20 cellular contexts compared by ENCODE assay signal in genomic region chr1:23628951-23629387, GRCh38.
DNase-seq lines count a peak whose midpoint lies in the region; ATAC-seq, FAIRE-seq and TF ChIP-seq lines count a peak whose summit lies in the region.
"Had no signal": no experiment of that assay in that cellular context is flagged by ENCODE, and none has a peak within 500 bp of the region (broad histone marks: within the 10 kb centered on the region; RNA-seq: fewer than 3 reads in every experiment).

No MANE protein-coding gene starts in this region.

- no peak overlapping the region for H3K4me3 ChIP-seq in lower leg skin (ENCODE audit: low read depth, poor library complexity, severe bottlenecking)
- H3K4me3 ChIP-seq: A549, gastrocnemius medialis, SK-N-MC, tibial artery had no signal

- peak overlapping the region; percentile 26 for H3K4me3 Mint-ChIP-seq in activated CD4-positive, alpha-beta T cell treated with anti-CD3 and anti-CD28 coated beads, Interleukin-2, amount 10 ng/mL, durations not matched to agents 24 days and 14 days
- peak overlapping the region; percentile 22 for H3K4me3 Mint-ChIP-seq in activated T-helper 2 cell treated with anti-CD3 and anti-CD28 coated beads, Interferon-gamma antibody, Interleukin-2, Interleukin-4, amounts not matched to agents 10 μg/mL and 5 μg/mL and 100 μg/mL, durations not matched to agents 14 hours and 24 hours and 36 hours (ENCODE audit: low read depth)
- H3K4me3 Mint-ChIP-seq in nephron progenitor cell: no peak overlapping the region

- H3K9me3 Mint-ChIP-seq in activated CD4-positive, alpha-beta T cell treated with anti-CD3 and anti-CD28 coated beads, Interleukin-2, amount 10 ng/mL, durations not matched to agents 24 days and 14 days: peaks cover 15% of the 10 kb centered on the region
- H3K9me3 Mint-ChIP-seq in activated T-helper 2 cell treated with anti-CD3 and anti-CD28 coated beads, Interferon-gamma antibody, Interleukin-2, Interleukin-4, amounts not matched to agents 10 μg/mL and 5 μg/mL and 100 μg/mL, durations not matched to agents 14 hours and 24 hours and 36 hours: peaks cover 5% of the 10 kb centered on the region
- no peaks in the 10 kb centered on the region for H3K9me3 Mint-ChIP-seq in nephron progenitor cell

- peaks cover 3% of the 10 kb centered on the region for H3K36me3 Mint-ChIP-seq in activated CD4-positive, alpha-beta T cell treated with anti-CD3 and anti-CD28 coated beads, Interleukin-2, amount 10 ng/mL, durations not matched to agents 24 days and 14 days (ENCODE audit: low read depth)
- H3K36me3 Mint-ChIP-seq in activated T-helper 2 cell treated with anti-CD3 and anti-CD28 coated beads, Interferon-gamma antibody, Interleukin-2, Interleukin-4, amounts not matched to agents 10 μg/mL and 5 μg/mL and 100 μg/mL, durations not matched to agents 14 hours and 24 hours and 36 hours (ENCODE audit: low read depth): peaks cover 9% of the 10 kb centered on the region
- no peaks in the 10 kb centered on the region for H3K36me3 Mint-ChIP-seq in nephron progenitor cell (ENCODE audit: low read depth)

- ATAC-seq in HG03521 (IDR thresholded peaks at IDR 0.05; ENCODE audit: unreplicated experiment): no peak
- ATAC-seq: A549, gastrocnemius medialis, right cardiac atrium had no signal

- TF ChIP-seq CTCF in nephron progenitor cell (IDR thresholded peaks at IDR 0.05) (no peak), lower leg skin (IDR thresholded peaks at IDR 0.05) (no peak)

- no peak for DNase-seq in activated CD4-positive, alpha-beta T cell treated with anti-CD3 and anti-CD28 coated beads, Interleukin-2, amount 10 ng/mL, durations not matched to agents 24 days and 14 days
- no peak for DNase-seq in activated CD4-positive, alpha-beta T cell treated with anti-CD3 and anti-CD28 coated beads, Interleukin-2, amount 50 U/mL, for 48 hours
- no peak for DNase-seq in GM12892 (ENCODE audit: insufficient read length)
- DNase-seq in activated T-helper 2 cell treated with anti-CD3 and anti-CD28 coated beads, Interferon-gamma antibody, Interleukin-2, Interleukin-4, amounts not matched to agents 10 μg/mL and 5 μg/mL and 100 μg/mL, durations not matched to agents 14 hours and 24 hours and 36 hours (ENCODE audit: low spot score): no peak
- no peak for DNase-seq in nephron progenitor cell
- no peak for DNase-seq in lower leg skin (ENCODE audit: low spot score in 2 of 2)
- DNase-seq in DMS114 treated with DMSO at 0.1 percent for 48 hours (lab: John Stamatoyannopoulos, UW; ENCODE audit: unreplicated experiment): no peak
- DNase-seq: activated CD8-positive, alpha-beta memory T cell treated with anti-CD3 and anti-CD28 coated beads, Interleukin-2, amount 50 U/mL, for 4 hours; Caco-2; gastrocnemius medialis; mammary epithelial cell; NCI-H2081; NCI-H526; right cardiac atrium; stimulated activated CD4-positive, alpha-beta T cell treated with anti-CD3 and anti-CD28 coated beads, Interleukin-1b, Interleukin-23, amount 100 ng/mL, for 48 hours; tibial artery had no signal

- peaks cover 26% of the 10 kb centered on the region for H3K4me1 Mint-ChIP-seq in activated CD4-positive, alpha-beta T cell treated with anti-CD3 and anti-CD28 coated beads, Interleukin-2, amount 10 ng/mL, durations not matched to agents 24 days and 14 days
- peaks cover 26% of the 10 kb centered on the region for H3K4me1 Mint-ChIP-seq in activated T-helper 2 cell treated with anti-CD3 and anti-CD28 coated beads, Interferon-gamma antibody, Interleukin-2, Interleukin-4, amounts not matched to agents 10 μg/mL and 5 μg/mL and 100 μg/mL, durations not matched to agents 14 hours and 24 hours and 36 hours (ENCODE audit: low read depth)
- peaks cover 38% of the 10 kb centered on the region for H3K4me1 Mint-ChIP-seq in nephron progenitor cell

- WGBS in lower leg skin, 2 donors: 69 to 83% methylated on average over 8 of the region's 8 CpGs

- no peaks in the 10 kb centered on the region for H3K27me3 Mint-ChIP-seq in activated CD4-positive, alpha-beta T cell treated with anti-CD3 and anti-CD28 coated beads, Interleukin-2, amount 10 ng/mL, durations not matched to agents 24 days and 14 days
- H3K27me3 Mint-ChIP-seq in activated T-helper 2 cell treated with anti-CD3 and anti-CD28 coated beads, Interferon-gamma antibody, Interleukin-2, Interleukin-4, amounts not matched to agents 10 μg/mL and 5 μg/mL and 100 μg/mL, durations not matched to agents 14 hours and 24 hours and 36 hours (ENCODE audit: low read depth): no peaks in the 10 kb centered on the region
- peaks cover 14% of the 10 kb centered on the region for H3K27me3 Mint-ChIP-seq in nephron progenitor cell (ENCODE audit: low read depth, poor library complexity)

- TF ChIP-seq POLR2A in GM12892 (IDR thresholded peaks at IDR 0.05; ENCODE audit: low read depth, low read length) (no peak), lower leg skin (IDR thresholded peaks at IDR 0.05) (no peak)

- no peak overlapping the region for H3K27ac Mint-ChIP-seq in activated CD4-positive, alpha-beta T cell treated with anti-CD3 and anti-CD28 coated beads, Interleukin-2, amount 10 ng/mL, durations not matched to agents 24 days and 14 days
- H3K27ac Mint-ChIP-seq in activated T-helper 2 cell treated with anti-CD3 and anti-CD28 coated beads, Interferon-gamma antibody, Interleukin-2, Interleukin-4, amounts not matched to agents 10 μg/mL and 5 μg/mL and 100 μg/mL, durations not matched to agents 14 hours and 24 hours and 36 hours: peak overlapping the region; percentile 9
- peak overlapping the region; percentile 47 for H3K27ac Mint-ChIP-seq in nephron progenitor cell

- peak; percentile 83 for FAIRE-seq in GM12892 (lab: Jason Lieb, UNC)
- FAIRE-seq: A549, G401.6 had no signal

- intact Hi-C loops in activated CD4-positive, alpha-beta T cell treated with anti-CD3 and anti-CD28 coated beads, Interleukin-2, amount 10 ng/mL, durations not matched to agents 24 days and 14 days (cut with micrococcal nuclease): no loop called here
- intact Hi-C loops in activated T-helper 2 cell treated with anti-CD3 and anti-CD28 coated beads, Interferon-gamma antibody, Interleukin-2, Interleukin-4, amounts not matched to agents 10 μg/mL and 5 μg/mL and 100 μg/mL, durations not matched to agents 14 hours and 24 hours and 36 hours (cut with micrococcal nuclease): no loop called here
- intact Hi-C loops in lower leg skin (cut with DNase I; ENCODE audit: low total_unique reads): no loop called here
